17 cellular contexts compared by ENCODE assay signal in genomic region chr14:31020834-31021575, GRCh38. TPM values are rescaled to one million over a fixed set of nuclear protein-coding genes. Genes with fewer than 3 reads are reported as not detected.
A peak's percentile ranks its signal among the peaks of the same experiment; 100 is the strongest.
DNase-seq lines count a peak whose midpoint lies in the region; ATAC-seq and TF ChIP-seq lines count a peak whose summit lies in the region.
"Had no signal": no experiment of that assay in that cellular context is flagged by ENCODE, and none has a peak within 500 bp of the region (broad histone marks: within the 10 kb centered on the region; RNA-seq: fewer than 3 reads in every experiment).

No MANE protein-coding gene starts in this region.

- H3K9me3 Mint-ChIP-seq in activated naive CD4-positive, alpha-beta T cell treated with anti-CD3 and anti-CD28 coated beads, Interleukin-2, amount 50 U/mL, for 24 hours: no peaks in the 10 kb centered on the region
- no peaks in the 10 kb centered on the region for H3K9me3 Mint-ChIP-seq in stimulated activated effector memory CD8-positive, alpha-beta T cell treated with anti-CD3 and anti-CD28 coated beads, Interleukin-12 subunit alpha, Interleukin-12 subunit beta, amount 100 ng/mL, for 72 hours

- H3K9me3 ChIP-seq in T-helper 17 cell (ENCODE audit: control insufficient read depth, low read length, poor library complexity, severe bottlenecking): no peaks in the 10 kb centered on the region
- H3K9me3 ChIP-seq in stomach: no peaks in the 10 kb centered on the region
- H3K9me3 ChIP-seq: BLaER1, SK-N-SH had no signal

- intact Hi-C loops in stomach (cut with DNase I; ENCODE audit: low total_unique reads): no loop called here

- H3K36me3 ChIP-seq in stomach: peaks cover 3 to 11% (median 9%) of the 10 kb centered on the region in 4 donors

- H3K27me3 ChIP-seq in stomach: no peaks in the 10 kb centered on the region
- H3K27me3 ChIP-seq: BLaER1 had no signal

- DNase-seq in activated naive CD4-positive, alpha-beta T cell (lab: John Stamatoyannopoulos, UW): no peak
- DNase-seq in T-helper 17 cell: no peak
- peak; percentile 79 for DNase-seq in foreskin melanocyte
- no peak for DNase-seq in stimulated activated effector memory CD8-positive, alpha-beta T cell treated with anti-CD3 and anti-CD28 coated beads, Interleukin-12 subunit alpha, Interleukin-12 subunit beta, amount 100 ng/mL, for 72 hours (ENCODE audit: low spot score in 2 of 2)
- DNase-seq in stomach: no peak
- DNase-seq: COR-L47, H7, NCI-H1048, NCI-H1694, NCI-H446, PC-3, SK-N-SH had no signal

- no peak overlapping the region for H3K27ac ChIP-seq in stomach
- H3K27ac ChIP-seq: 22Rv1, BLaER1 had no signal

- no peaks in the 10 kb centered on the region for H3K36me3 Mint-ChIP-seq in activated naive CD4-positive, alpha-beta T cell treated with anti-CD3 and anti-CD28 coated beads, Interleukin-2, amount 50 U/mL, for 24 hours
- peaks cover 4% of the 10 kb centered on the region for H3K36me3 Mint-ChIP-seq in T-helper 17 cell (ENCODE audit: low read depth)
- H3K36me3 Mint-ChIP-seq in stimulated activated effector memory CD8-positive, alpha-beta T cell treated with anti-CD3 and anti-CD28 coated beads, Interleukin-12 subunit alpha, Interleukin-12 subunit beta, amount 100 ng/mL, for 72 hours: peaks cover 32% of the 10 kb centered on the region

- peak overlapping the region; percentile 6 for H3K27ac Mint-ChIP-seq in activated naive CD4-positive, alpha-beta T cell treated with anti-CD3 and anti-CD28 coated beads, Interleukin-2, amount 50 U/mL, for 24 hours
- peak overlapping the region; percentile 24 for H3K27ac Mint-ChIP-seq in T-helper 17 cell
- H3K27ac Mint-ChIP-seq in stimulated activated effector memory CD8-positive, alpha-beta T cell treated with anti-CD3 and anti-CD28 coated beads, Interleukin-12 subunit alpha, Interleukin-12 subunit beta, amount 100 ng/mL, for 72 hours: peak overlapping the region; percentile 8

- WGBS in stomach, 5 donors: 84 to 91% (median 88%) methylated on average over 8 of the region's 8 CpGs

- H3K4me3 ChIP-seq in stomach: no peak overlapping the region
- H3K4me3 ChIP-seq: BLaER1 had no signal

- H3K27me3 Mint-ChIP-seq in activated naive CD4-positive, alpha-beta T cell treated with anti-CD3 and anti-CD28 coated beads, Interleukin-2, amount 50 U/mL, for 24 hours: no peaks in the 10 kb centered on the region
- no peaks in the 10 kb centered on the region for H3K27me3 Mint-ChIP-seq in T-helper 17 cell

- TF ChIP-seq CTCF in stomach (IDR thresholded peaks at IDR 0.05): no peak

- peaks cover 49% of the 10 kb centered on the region for H3K4me1 Mint-ChIP-seq in activated naive CD4-positive, alpha-beta T cell treated with anti-CD3 and anti-CD28 coated beads, Interleukin-2, amount 50 U/mL, for 24 hours
- peaks cover 28% of the 10 kb centered on the region for H3K4me1 Mint-ChIP-seq in T-helper 17 cell
- H3K4me1 Mint-ChIP-seq in stimulated activated effector memory CD8-positive, alpha-beta T cell treated with anti-CD3 and anti-CD28 coated beads, Interleukin-12 subunit alpha, Interleukin-12 subunit beta, amount 100 ng/mL, for 72 hours: peaks cover 26% of the 10 kb centered on the region

- no peak for TF ChIP-seq EP300 in stomach (IDR thresholded peaks at IDR 0.05)

- peaks cover 9 to 59% (median 24%) of the 10 kb centered on the region in 4 donors for H3K4me1 ChIP-seq in stomach

- TF ChIP-seq POLR2A in stomach (IDR thresholded peaks at IDR 0.05): no peak

- H3K4me3 Mint-ChIP-seq in activated naive CD4-positive, alpha-beta T cell treated with anti-CD3 and anti-CD28 coated beads, Interleukin-2, amount 50 U/mL, for 24 hours: no peak overlapping the region
- H3K4me3 Mint-ChIP-seq in T-helper 17 cell: no peak overlapping the region
- no peak overlapping the region for H3K4me3 Mint-ChIP-seq in stimulated activated effector memory CD8-positive, alpha-beta T cell treated with anti-CD3 and anti-CD28 coated beads, Interleukin-12 subunit alpha, Interleukin-12 subunit beta, amount 100 ng/mL, for 72 hours

- ATAC-seq in T-helper 17 cell: no peak
- no peak for ATAC-seq in stimulated activated effector memory CD8-positive, alpha-beta T cell treated with anti-CD3 and anti-CD28 coated beads, Interleukin-12 subunit alpha, Interleukin-12 subunit beta, amount 100 ng/mL, for 72 hours
- no peak for ATAC-seq in GM18511 (IDR thresholded peaks at IDR 0.05; ENCODE audit: unreplicated experiment)
- ATAC-seq in GM21360 (IDR thresholded peaks at IDR 0.05; ENCODE audit: unreplicated experiment): no peak
- ATAC-seq: PC-3 had no signal

RNA-seq across cellular contexts. Expression of gene AP4S1, which starts 4.4 kb away (rescaled TPM):
- total RNA-seq in T-helper 17 cell (10 to 100 TPM; 11.7 to 14.0 TPM), stomach (10 to 100 TPM in 1 of 5 donors, 1 to 10 TPM in 2, under 1 TPM in 1, not detected in 1; 0.45 to 15.6 (median 5.4) TPM)
- polyA plus RNA-seq in stomach: 1 to 10 TPM; 2.7 to 5.8 (median 5.0) TPM

RNA-seq across cellular contexts. Expression of gene STRN3, which starts 5.2 kb away (rescaled TPM):
- total RNA-seq in T-helper 17 cell (10 to 100 TPM; 23.1 to 25.1 TPM), stomach (10 to 100 TPM; 13.9 to 91.8 (median 42.4) TPM)
- polyA plus RNA-seq in stomach: 10 to 100 TPM in 2 of 3 donors, 1 to 10 TPM in 1; 8.1 to 11.3 (median 10.5) TPM
